Comparison of ENCODE assay signal across 1 cellular context in the genomic region with DNA sequence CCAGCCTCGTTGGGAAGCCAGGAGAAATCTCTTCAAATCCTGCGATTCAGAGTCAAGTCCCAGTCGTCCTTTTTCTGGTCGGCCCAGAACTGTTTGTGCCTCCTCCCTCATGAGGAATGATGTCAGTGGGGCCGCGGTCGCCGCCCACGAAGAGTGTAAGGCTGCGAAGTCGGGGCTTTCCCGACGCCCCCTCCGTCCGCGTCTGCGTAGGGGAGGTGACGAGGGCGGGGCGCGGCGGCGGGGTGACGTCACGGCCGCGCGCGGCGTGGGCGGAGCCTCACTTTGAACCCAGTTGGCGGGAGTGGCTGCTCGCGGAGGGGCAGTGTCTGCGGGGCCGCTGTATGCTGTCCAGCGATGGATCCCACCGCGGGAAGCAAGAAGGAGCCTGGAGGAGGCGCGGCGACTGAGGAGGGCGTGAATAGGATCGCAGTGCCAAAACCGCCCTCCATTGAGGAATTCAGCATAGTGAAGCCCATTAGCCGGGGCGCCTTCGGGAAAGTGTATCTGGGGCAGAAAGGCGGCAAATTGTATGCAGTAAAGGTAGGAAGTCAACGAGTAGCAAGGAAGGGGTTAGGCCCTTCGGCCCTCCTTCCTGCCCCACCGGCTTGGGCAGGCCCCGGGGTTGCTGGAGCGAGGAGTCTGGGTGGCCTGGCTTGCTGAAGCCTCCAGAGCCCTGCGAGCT.
TF ChIP-seq lines count a peak whose summit lies in the region.

MASTL (plus strand) TSS at position 280 of the 682 bp plus-strand sequence; CDS start at position 355, 75 bp downstream.

TF ChIP-seq in HepG2, 621 proteins besides CTCF, POLR2A, EP300 and RAD21 (continued from another document and continues in another):
- TF ChIP-seq IRF1 (CRISPR knock-in tag; IDR thresholded peaks at IDR 0.05; ENCODE audit: low read depth): 0 out of 2 replicates have a peak, but pooled peaks have one; percentile 23
- TF ChIP-seq, protein P1, sequence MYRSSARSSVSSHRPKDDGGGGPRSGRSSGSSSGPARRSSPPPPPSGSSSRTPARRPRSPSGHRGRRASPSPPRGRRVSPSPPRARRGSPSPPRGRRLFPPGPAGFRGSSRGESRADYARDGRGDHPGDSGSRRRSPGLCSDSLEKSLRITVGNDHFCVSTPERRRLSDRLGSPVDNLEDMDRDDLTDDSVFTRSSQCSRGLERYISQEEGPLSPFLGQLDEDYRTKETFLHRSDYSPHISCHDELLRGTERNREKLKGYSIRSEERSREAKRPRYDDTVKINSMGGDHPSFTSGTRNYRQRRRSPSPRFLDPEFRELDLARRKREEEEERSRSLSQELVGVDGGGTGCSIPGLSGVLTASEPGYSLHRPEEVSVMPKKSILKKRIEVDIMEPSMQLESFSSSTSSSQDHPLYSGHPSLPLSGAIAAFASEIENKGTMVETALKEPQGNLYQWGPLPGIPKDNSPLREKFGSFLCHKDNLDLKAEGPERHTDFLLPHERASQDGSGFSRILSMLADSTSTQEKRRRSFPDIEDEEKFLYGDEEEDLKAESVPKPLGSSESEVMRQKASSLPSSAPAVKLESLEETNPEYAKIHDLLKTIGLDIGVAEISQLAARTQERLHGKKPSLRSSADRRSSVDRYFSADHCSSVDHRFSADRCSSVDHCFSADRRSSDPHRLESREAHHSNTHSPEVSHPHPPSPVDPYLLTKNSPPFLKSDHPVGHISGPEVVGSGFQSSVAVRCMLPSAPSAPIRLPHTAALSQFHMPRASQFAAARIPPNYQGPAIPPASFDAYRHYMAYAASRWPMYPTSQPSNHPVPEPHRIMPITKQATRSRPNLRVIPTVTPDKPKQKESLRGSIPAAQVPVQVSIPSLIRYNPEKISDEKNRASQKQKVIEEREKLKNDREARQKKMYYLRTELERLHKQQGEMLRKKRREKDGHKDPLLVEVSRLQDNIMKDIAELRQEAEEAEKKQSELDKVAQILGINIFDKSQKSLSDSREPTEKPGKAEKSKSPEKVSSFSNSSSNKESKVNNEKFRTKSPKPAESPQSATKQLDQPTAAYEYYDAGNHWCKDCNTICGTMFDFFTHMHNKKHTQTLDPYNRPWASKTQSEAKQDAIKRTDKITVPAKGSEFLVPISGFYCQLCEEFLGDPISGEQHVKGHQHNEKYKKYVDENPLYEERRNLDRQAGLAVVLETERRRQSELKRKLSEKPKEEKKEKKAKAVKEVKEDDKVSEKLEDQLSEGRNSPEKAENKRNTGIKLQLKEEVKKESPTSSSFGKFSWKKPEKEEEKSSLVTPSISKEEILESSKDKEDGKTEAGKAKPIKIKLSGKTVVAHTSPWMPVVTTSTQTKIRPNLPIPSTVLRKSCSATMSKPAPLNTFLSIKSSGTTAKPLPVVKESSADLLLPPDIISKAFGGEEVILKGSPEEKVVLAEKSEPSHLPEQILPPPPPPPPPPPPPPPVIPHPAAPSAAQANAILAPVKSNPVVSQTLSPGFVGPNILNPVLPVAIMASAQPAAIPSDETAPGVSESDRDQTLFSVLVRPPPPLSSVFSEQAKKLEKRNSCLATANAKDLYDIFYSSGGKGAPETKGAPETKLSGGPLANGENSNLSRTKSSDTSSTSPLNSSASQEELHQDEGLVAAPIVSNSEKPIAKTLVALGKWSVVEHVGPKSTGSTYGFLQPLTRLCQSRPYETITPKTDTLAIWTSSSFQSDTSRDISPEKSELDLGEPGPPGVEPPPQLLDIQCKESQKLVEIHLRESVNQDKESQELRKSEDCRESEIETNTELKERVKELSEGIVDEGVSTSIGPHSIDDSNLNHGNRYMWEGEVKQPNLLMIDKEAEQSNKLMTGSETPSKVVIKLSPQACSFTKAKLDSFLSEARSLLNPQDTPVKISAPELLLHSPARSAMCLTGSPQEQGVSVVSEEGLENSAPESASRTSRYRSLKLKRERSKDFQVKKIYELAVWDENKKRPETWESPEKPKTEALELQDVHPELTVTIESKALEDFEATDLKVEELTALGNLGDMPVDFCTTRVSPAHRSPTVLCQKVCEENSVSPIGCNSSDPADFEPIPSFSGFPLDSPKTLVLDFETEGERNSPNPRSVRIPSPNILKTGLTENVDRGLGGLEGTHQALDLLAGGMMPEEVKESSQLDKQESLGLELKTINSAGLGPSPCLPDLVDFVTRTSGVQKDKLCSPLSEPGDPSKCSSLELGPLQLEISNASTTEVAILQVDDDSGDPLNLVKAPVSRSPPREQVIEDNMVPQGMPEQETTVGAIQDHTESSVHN (CRISPR knock-in tag; IDR thresholded peaks at IDR 0.05): peak; percentile 53; the same call in 1 of the 2 replicates
- TF ChIP-seq RELA (CRISPR knock-in tag; IDR thresholded peaks at IDR 0.05): peak; percentile 96
- TF ChIP-seq PBX2 (CRISPR knock-in tag; IDR thresholded peaks at IDR 0.05): no peak
- no peak for TF ChIP-seq MYNN (CRISPR knock-in tag; IDR thresholded peaks at IDR 0.05; ENCODE audit: low read depth)
- 0 out of 2 replicates have a peak, but pooled peaks have one; percentile 9 for TF ChIP-seq ZNF350 (CRISPR knock-in tag; IDR thresholded peaks at IDR 0.05; ENCODE audit: borderline replicate concordance, low read depth)
- TF ChIP-seq BCL6 (CRISPR knock-in tag; IDR thresholded peaks at IDR 0.05): peak; percentile 52
- no peak for TF ChIP-seq ZNF839 (CRISPR knock-in tag; IDR thresholded peaks at IDR 0.05; ENCODE audit: borderline replicate concordance)
- TF ChIP-seq GATA4 (IDR thresholded peaks at IDR 0.05; ENCODE audit: borderline replicate concordance, low read depth): peak; percentile 65; the same call in 1 of the 2 replicates
- TF ChIP-seq, protein P2, sequence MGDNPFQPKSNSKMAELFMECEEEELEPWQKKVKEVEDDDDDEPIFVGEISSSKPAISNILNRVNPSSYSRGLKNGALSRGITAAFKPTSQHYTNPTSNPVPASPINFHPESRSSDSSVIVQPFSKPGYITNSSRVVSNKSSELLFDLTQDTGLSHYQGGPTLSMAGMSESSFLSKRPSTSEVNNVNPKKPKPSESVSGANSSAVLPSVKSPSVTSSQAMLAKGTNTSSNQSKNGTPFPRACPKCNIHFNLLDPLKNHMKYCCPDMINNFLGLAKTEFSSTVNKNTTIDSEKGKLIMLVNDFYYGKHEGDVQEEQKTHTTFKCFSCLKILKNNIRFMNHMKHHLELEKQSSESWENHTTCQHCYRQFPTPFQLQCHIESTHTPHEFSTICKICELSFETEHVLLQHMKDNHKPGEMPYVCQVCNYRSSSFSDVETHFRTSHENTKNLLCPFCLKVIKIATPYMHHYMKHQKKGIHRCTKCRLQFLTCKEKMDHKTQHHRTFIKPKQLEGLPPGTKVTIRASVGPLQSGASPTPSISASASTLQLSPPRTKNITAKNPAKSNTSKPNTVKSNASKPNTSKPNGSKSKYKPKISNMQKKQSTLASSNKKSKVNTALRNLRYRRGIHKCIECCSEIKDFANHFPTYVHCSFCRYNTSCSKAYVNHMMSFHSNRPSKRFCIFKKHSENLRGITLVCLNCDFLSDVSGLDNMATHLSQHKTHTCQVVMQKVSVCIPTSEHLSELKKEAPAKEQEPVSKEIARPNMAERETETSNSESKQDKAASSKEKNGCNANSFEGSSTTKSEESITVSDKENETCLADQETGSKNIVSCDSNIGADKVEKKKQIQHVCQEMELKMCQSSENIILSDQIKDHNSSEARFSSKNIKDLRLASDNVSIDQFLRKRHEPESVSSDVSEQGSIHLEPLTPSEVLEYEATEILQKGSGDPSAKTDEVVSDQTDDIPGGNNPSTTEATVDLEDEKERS (CRISPR knock-in tag; IDR thresholded peaks at IDR 0.05): peak; percentile 20; the same call in 1 of the 2 replicates
- no peak for TF ChIP-seq REXO4 (CRISPR knock-in tag; IDR thresholded peaks at IDR 0.05; ENCODE audit: borderline replicate concordance)
- TF ChIP-seq ISX (CRISPR knock-in tag; conservative IDR thresholded peaks at IDR 0.05): no peak
- peak; percentile 79; the same call in 1 of the 2 replicates for TF ChIP-seq KLF9 (CRISPR knock-in tag; IDR thresholded peaks at IDR 0.05; ENCODE audit: low read depth)
- peak; percentile 69 for TF ChIP-seq NRL (CRISPR knock-in tag; IDR thresholded peaks at IDR 0.05; ENCODE audit: borderline replicate concordance)
- no peak for TF ChIP-seq MATR3 (CRISPR knock-in tag; IDR thresholded peaks at IDR 0.05)
- TF ChIP-seq ARID4A (CRISPR knock-in tag; IDR thresholded peaks at IDR 0.05; ENCODE audit: borderline replicate concordance): peak; percentile 83; the same call in 1 of the 2 replicates
- TF ChIP-seq SMC3 (IDR thresholded peaks at IDR 0.05; ENCODE audit: low read length): no peak
- 0 out of 2 replicates have a peak, but pooled peaks have one; percentile 45 for TF ChIP-seq CHCHD3 (CRISPR knock-in tag; IDR thresholded peaks at IDR 0.05)
- peak; percentile 88 for TF ChIP-seq THAP11 (CRISPR knock-in tag; IDR thresholded peaks at IDR 0.05)
- peak; percentile 62; the same call in 1 of the 2 replicates for TF ChIP-seq ZMYM4 (CRISPR knock-in tag; IDR thresholded peaks at IDR 0.05)
- TF ChIP-seq TFDP2 (CRISPR knock-in tag; IDR thresholded peaks at IDR 0.05): peak; percentile 99
- peak; percentile 25; the same call in 1 of the 2 replicates for TF ChIP-seq MLX (CRISPR knock-in tag; IDR thresholded peaks at IDR 0.05)
